8 cellular contexts compared by ENCODE assay signal in genomic region chr9:131402738-131403492, GRCh38. TPM values are rescaled to one million over a fixed set of nuclear protein-coding genes. Genes with fewer than 3 reads are reported as not detected.
DNase-seq lines count a peak whose midpoint lies in the region; ATAC-seq and TF ChIP-seq lines count a peak whose summit lies in the region.

No MANE protein-coding gene starts in this region.

- no peaks in the 10 kb centered on the region for H3K9me3 ChIP-seq in WERI-Rb-1 (ENCODE audit: severe bottlenecking)

- DNase-seq in activated T-cell treated with anti-CD3 and anti-CD28 coated beads, Interleukin-2, amount 50 U/mL, for 24 hours, result no peak
- no peak for DNase-seq in activated T-cell treated with anti-CD3 and anti-CD28 coated beads, Interleukin-2, amount 50 U/mL, for 1 hour
- DNase-seq in WERI-Rb-1 (no peak), fibroblast of pulmonary artery (ENCODE audit: low read depth) (peak; percentile 94), NOMO-1 treated with dmso at 0.1 percent for 144 hours (lab: John Stamatoyannopoulos, UW; ENCODE audit: unreplicated experiment) (no peak)
- DNase-seq in natural killer cell treated with Interleukin-12 subunit alpha and Interleukin-12 subunit beta and Interleukin-15 and Interleukin-18, amount 100 ng/mL, for 72 hours (ENCODE audit: low spot score), result no peak

- H3K27me3 ChIP-seq in WERI-Rb-1 (ENCODE audit: insufficient read depth, low read depth, severe bottlenecking), result no peaks in the 10 kb centered on the region

- no peaks in the 10 kb centered on the region for H3K27me3 Mint-ChIP-seq in activated T-cell treated with anti-CD3 and anti-CD28 coated beads, Interleukin-2, amount 50 U/mL, for 24 hours
- no peaks in the 10 kb centered on the region for H3K27me3 Mint-ChIP-seq in natural killer cell treated with Interleukin-12 subunit alpha and Interleukin-12 subunit beta and Interleukin-15 and Interleukin-18, amount 100 ng/mL, for 72 hours

- H3K4me3 Mint-ChIP-seq in activated T-cell treated with anti-CD3 and anti-CD28 coated beads, Interleukin-2, amount 50 U/mL, for 24 hours, result peak overlapping the region; percentile 28
- peak overlapping the region; percentile 18 for H3K4me3 Mint-ChIP-seq in natural killer cell treated with Interleukin-12 subunit alpha and Interleukin-12 subunit beta and Interleukin-15 and Interleukin-18, amount 100 ng/mL, for 72 hours

- no peaks in the 10 kb centered on the region for H3K9me3 Mint-ChIP-seq in activated T-cell treated with anti-CD3 and anti-CD28 coated beads, Interleukin-2, amount 50 U/mL, for 24 hours
- H3K9me3 Mint-ChIP-seq in natural killer cell treated with Interleukin-12 subunit alpha and Interleukin-12 subunit beta and Interleukin-15 and Interleukin-18, amount 100 ng/mL, for 72 hours, result no peaks in the 10 kb centered on the region

- peaks cover 44% of the 10 kb centered on the region for H3K36me3 ChIP-seq in WERI-Rb-1

- H3K27ac Mint-ChIP-seq in activated T-cell treated with anti-CD3 and anti-CD28 coated beads, Interleukin-2, amount 50 U/mL, for 24 hours, result peak overlapping the region; percentile 78
- peak overlapping the region; percentile 36 to 67 for H3K27ac Mint-ChIP-seq in natural killer cell treated with Interleukin-12 subunit alpha and Interleukin-12 subunit beta and Interleukin-15 and Interleukin-18, amount 100 ng/mL, for 72 hours

- peaks cover 46% of the 10 kb centered on the region for H3K36me3 Mint-ChIP-seq in activated T-cell treated with anti-CD3 and anti-CD28 coated beads, Interleukin-2, amount 50 U/mL, for 24 hours (ENCODE audit: low read depth)
- no peaks in the 10 kb centered on the region for H3K36me3 Mint-ChIP-seq in natural killer cell treated with Interleukin-12 subunit alpha and Interleukin-12 subunit beta and Interleukin-15 and Interleukin-18, amount 100 ng/mL, for 72 hours

- no peak for ATAC-seq in natural killer cell treated with Interleukin-12 subunit alpha and Interleukin-12 subunit beta and Interleukin-15 and Interleukin-18, amount 100 ng/mL, for 72 hours
- ATAC-seq in HG03095 (IDR thresholded peaks at IDR 0.05; ENCODE audit: unreplicated experiment) (no peak), GM21367 (IDR thresholded peaks at IDR 0.05; ENCODE audit: unreplicated experiment) (no peak)

- peak overlapping the region; percentile 47 for H3K27ac ChIP-seq in WERI-Rb-1

- TF ChIP-seq CTCF in WERI-Rb-1 (IDR thresholded peaks at IDR 0.05; ENCODE audit: low read depth, low read length), result no peak
- no peak for TF ChIP-seq CTCF in fibroblast of pulmonary artery (IDR thresholded peaks at IDR 0.05; ENCODE audit: low read length, missing control alignments)

- H3K4me3 ChIP-seq in WERI-Rb-1 (ENCODE audit: low read depth, low read length) (no peak overlapping the region), fibroblast of pulmonary artery (replicated peaks; ENCODE audit: low read depth, low read length) (peak overlapping the region; percentile 23)

- H3K4me1 Mint-ChIP-seq in activated T-cell treated with anti-CD3 and anti-CD28 coated beads, Interleukin-2, amount 50 U/mL, for 24 hours (ENCODE audit: low read depth), result peaks cover 89% of the 10 kb centered on the region
- peaks cover 73 to 76% of the 10 kb centered on the region in 2 donors for H3K4me1 Mint-ChIP-seq in natural killer cell treated with Interleukin-12 subunit alpha and Interleukin-12 subunit beta and Interleukin-15 and Interleukin-18, amount 100 ng/mL, for 72 hours (ENCODE audit: low read depth in 2 of 2)

RNA-seq across cellular contexts. Expression of gene PRRC2B, which starts 9.0 kb away (rescaled TPM):
- 100 to 1,000 TPM; 122 to 246 TPM for total RNA-seq in natural killer cell treated with Interleukin-12 subunit alpha and Interleukin-12 subunit beta and Interleukin-15 and Interleukin-18, amount 100 ng/mL, for 72 hours
